Comparison of ENCODE assay signal across 23 cellular contexts in the genomic region with DNA sequence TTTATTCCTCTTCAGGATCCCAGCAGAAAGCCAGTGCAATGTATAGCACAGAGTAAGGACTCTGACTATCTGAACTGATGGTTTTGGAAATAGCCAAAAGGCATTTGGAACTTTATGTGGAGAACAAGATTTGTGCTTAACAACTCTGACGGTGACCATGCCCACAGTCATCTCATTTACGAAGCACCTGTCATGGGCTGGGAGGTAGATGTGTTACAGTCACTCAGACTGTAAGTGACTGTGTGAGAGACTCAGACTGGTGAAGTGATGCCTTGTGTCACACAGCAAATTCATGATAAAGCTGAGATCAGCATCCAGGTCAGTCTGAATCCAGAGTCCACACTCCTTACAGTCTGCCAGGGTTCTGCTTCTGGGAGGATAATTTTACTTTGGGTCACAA. TPM values are rescaled to one million over a fixed set of nuclear protein-coding genes. Genes with fewer than 3 reads are reported as not detected.
DNase-seq lines count a peak whose midpoint lies in the region; ATAC-seq, FAIRE-seq and TF ChIP-seq lines count a peak whose summit lies in the region.
"Had no signal": no experiment of that assay in that cellular context is flagged by ENCODE, and none has a peak within 500 bp of the region (broad histone marks: within the 10 kb centered on the region; RNA-seq: fewer than 3 reads in every experiment).

No MANE protein-coding gene starts in this region.

- no peak overlapping the region for H2BK15ac ChIP-seq in H9 (ENCODE audit: low read depth, low read length)

- H4K20me1 ChIP-seq in H9 (ENCODE audit: control insufficient read depth, insufficient read depth, insufficient read length): no peaks in the 10 kb centered on the region

- H2AFZ ChIP-seq in H9 (ENCODE audit: low read length): no peak overlapping the region

- H3K27me3 ChIP-seq in H9 (ENCODE audit: insufficient read depth, low read length): no peaks in the 10 kb centered on the region
- H3K27me3 ChIP-seq in effector memory CD4-positive, alpha-beta T cell (replicated peaks; ENCODE audit: control insufficient read depth, insufficient read depth, low read length, poor library complexity, severe bottlenecking): no peaks in the 10 kb centered on the region
- H3K27me3 ChIP-seq: cardiac muscle cell, uterus had no signal

- no peaks in the 10 kb centered on the region for H3K23me2 ChIP-seq in H9 (ENCODE audit: insufficient read length, low read depth, low read length, poor library complexity, severe bottlenecking)

- H3K9ac ChIP-seq in H9 (ENCODE audit: extremely low read depth, insufficient read length, low read length): no peak overlapping the region

- H3K4me1 Mint-ChIP-seq in H9: peaks cover 39 to 40% of the 10 kb centered on the region in 2 experiments
- peaks cover 44% of the 10 kb centered on the region for H3K4me1 Mint-ChIP-seq in activated T-helper 2 cell treated with anti-CD3 and anti-CD28 coated beads, Interferon-gamma antibody, Interleukin-2, Interleukin-4, amounts not matched to agents 10 μg/mL and 5 μg/mL and 100 μg/mL, durations not matched to agents 14 hours and 24 hours and 36 hours (ENCODE audit: low read depth)
- peaks cover 9% of the 10 kb centered on the region for H3K4me1 Mint-ChIP-seq in memory B cell
- peaks cover 15% of the 10 kb centered on the region for H3K4me1 Mint-ChIP-seq in CD14-positive monocyte

- intact Hi-C loops in activated T-helper 2 cell treated with anti-CD3 and anti-CD28 coated beads, Interferon-gamma antibody, Interleukin-2, Interleukin-4, amounts not matched to agents 10 μg/mL and 5 μg/mL and 100 μg/mL, durations not matched to agents 14 hours and 24 hours and 36 hours (cut with micrococcal nuclease): no loop called here
- intact Hi-C loops in CD14-positive monocyte (cut with micrococcal nuclease): no loop called here

- H3K14ac ChIP-seq in H9 (ENCODE audit: insufficient read depth, low read length): no peak overlapping the region

- no peak overlapping the region for H4K8ac ChIP-seq in H9 (replicated peaks; ENCODE audit: insufficient read length, low read depth, low read length)

- ATAC-seq in A549: no peak
- no peak for ATAC-seq in memory B cell (ENCODE audit: low read depth)
- no peak for ATAC-seq in HG03135 (IDR thresholded peaks at IDR 0.05; ENCODE audit: unreplicated experiment)
- ATAC-seq: activated CD4-positive, CD25-positive, alpha-beta regulatory T cell treated with anti-CD3 and anti-CD28 coated beads, Interleukin-2, amount 50 U/mL, for 24 hours; lower lobe of right lung; naive thymus-derived CD4-positive, alpha-beta T cell had no signal

- H3K79me2 ChIP-seq in H9 (ENCODE audit: insufficient read depth, low read length): no peaks in the 10 kb centered on the region

- no peak overlapping the region for H4K5ac ChIP-seq in H9 (ENCODE audit: insufficient read length, low read depth, low read length)

- no peak overlapping the region for H4K91ac ChIP-seq in H9 (ENCODE audit: insufficient read length, low read depth, low read length)

- H2BK5ac ChIP-seq in H9 (ENCODE audit: insufficient read length, low read length): no peak overlapping the region

- DNase-seq in A549 (ENCODE audit: low read depth in 1 of 2, low spot score in 1 of 2) (no peak), H9 (no peak), memory B cell (ENCODE audit: low spot score in 2 of 2) (no peak), CD14-positive monocyte (ENCODE audit: low spot score) (no peak)
- no peak for DNase-seq in activated T-helper 2 cell treated with anti-CD3 and anti-CD28 coated beads, Interferon-gamma antibody, Interleukin-2, Interleukin-4, amounts not matched to agents 10 μg/mL and 5 μg/mL and 100 μg/mL, durations not matched to agents 14 hours and 24 hours and 36 hours (ENCODE audit: low spot score)
- no peak for DNase-seq in effector memory CD4-positive, alpha-beta T cell
- no peak for DNase-seq in central memory CD4-positive, alpha-beta T cell
- DNase-seq: activated naive CD8-positive, alpha-beta T cell treated with anti-CD3 and anti-CD28 coated beads for 36 hours; EL; lower lobe of right lung; naive thymus-derived CD4-positive, alpha-beta T cell; NCI-H1436; NCI-H2171; NCI-H526 treated with DMSO at 0.1 percent for 48 hours; SIG-M5; stimulated activated CD4-positive, alpha-beta T cell treated with anti-CD3 and anti-CD28 coated beads, Interleukin-4, amount 100 ng/mL, for 24 hours; uterus had no signal

- no peaks in the 10 kb centered on the region for H3K27me3 Mint-ChIP-seq in H9 (ENCODE audit: low read depth)
- H3K27me3 Mint-ChIP-seq in activated T-helper 2 cell treated with anti-CD3 and anti-CD28 coated beads, Interferon-gamma antibody, Interleukin-2, Interleukin-4, amounts not matched to agents 10 μg/mL and 5 μg/mL and 100 μg/mL, durations not matched to agents 14 hours and 24 hours and 36 hours (ENCODE audit: low read depth): no peaks in the 10 kb centered on the region
- H3K27me3 Mint-ChIP-seq in memory B cell: no peaks in the 10 kb centered on the region
- peaks cover 0 to under 1% (median 0%) of the 10 kb centered on the region in 3 donors for H3K27me3 Mint-ChIP-seq in CD14-positive monocyte (ENCODE audit: low read depth in 3 of 3)
- H3K27me3 Mint-ChIP-seq: activated naive CD8-positive, alpha-beta T cell treated with anti-CD3 and anti-CD28 coated beads for 36 hours; naive thymus-derived CD4-positive, alpha-beta T cell had no signal

- H3K4me1 ChIP-seq in A549: peaks cover 80% of the 10 kb centered on the region
- peaks cover 10% of the 10 kb centered on the region; the same call in 1 of the 2 replicates for H3K4me1 ChIP-seq in H9 (ENCODE audit: insufficient read depth, low read length)
- no peaks in the 10 kb centered on the region for H3K4me1 ChIP-seq in effector memory CD4-positive, alpha-beta T cell (ENCODE audit: control insufficient read depth, insufficient read depth, low read length, poor library complexity, severe bottlenecking)

- no peak overlapping the region for H3K18ac ChIP-seq in H9 (ENCODE audit: insufficient read length, low read depth, low read length)

- no peak for TF ChIP-seq RAD21 in A549 (conservative IDR thresholded peaks at IDR 0.05 in 1 of 2, IDR thresholded peaks at IDR 0.05 in 1 of 2)

- no peaks in the 10 kb centered on the region for H3K36me3 ChIP-seq in effector memory CD4-positive, alpha-beta T cell (ENCODE audit: control insufficient read depth, insufficient read depth, low read length)
- H3K36me3 ChIP-seq: uterus had no signal

- no peak overlapping the region for H3T11ph ChIP-seq in H9 (ENCODE audit: low read length)

- no peak overlapping the region for H2BK20ac ChIP-seq in H9 (ENCODE audit: low read depth, low read length, poor library complexity, severe bottlenecking)

- H3K27ac Mint-ChIP-seq in H9: peak overlapping the region in 2 of 3 experiments; percentile 41 to 68; a peak in 2 of 7 replicates
- H3K27ac Mint-ChIP-seq in activated T-helper 2 cell treated with anti-CD3 and anti-CD28 coated beads, Interferon-gamma antibody, Interleukin-2, Interleukin-4, amounts not matched to agents 10 μg/mL and 5 μg/mL and 100 μg/mL, durations not matched to agents 14 hours and 24 hours and 36 hours: peak overlapping the region; percentile 5
- peak overlapping the region; percentile 38 for H3K27ac Mint-ChIP-seq in memory B cell
- H3K27ac Mint-ChIP-seq in CD14-positive monocyte: peak overlapping the region in 1 of 7 donors; percentile 10
- H3K27ac Mint-ChIP-seq: activated naive CD8-positive, alpha-beta T cell treated with anti-CD3 and anti-CD28 coated beads for 36 hours had no signal

- H3K9me3 Mint-ChIP-seq in H9 (no peaks in the 10 kb centered on the region), memory B cell (no peaks in the 10 kb centered on the region), CD14-positive monocyte (no peaks in the 10 kb centered on the region)
- no peaks in the 10 kb centered on the region for H3K9me3 Mint-ChIP-seq in activated T-helper 2 cell treated with anti-CD3 and anti-CD28 coated beads, Interferon-gamma antibody, Interleukin-2, Interleukin-4, amounts not matched to agents 10 μg/mL and 5 μg/mL and 100 μg/mL, durations not matched to agents 14 hours and 24 hours and 36 hours
- H3K9me3 Mint-ChIP-seq: activated naive CD8-positive, alpha-beta T cell treated with anti-CD3 and anti-CD28 coated beads for 36 hours; naive thymus-derived CD4-positive, alpha-beta T cell had no signal

- no peak overlapping the region for H3K4ac ChIP-seq in H9 (ENCODE audit: low read depth, low read length)

- H3K4me3 ChIP-seq in A549: no peak overlapping the region
- H3K4me3 ChIP-seq in effector memory CD4-positive, alpha-beta T cell (ENCODE audit: insufficient read depth, low read depth, low read length, poor library complexity, severe bottlenecking): no peak overlapping the region
- H3K4me3 ChIP-seq: cardiac muscle cell, lower lobe of right lung, uterus had no signal

- H3K4me3 Mint-ChIP-seq in H9 (no peak overlapping the region), memory B cell (no peak overlapping the region), CD14-positive monocyte (no peak overlapping the region)
- H3K4me3 Mint-ChIP-seq in activated T-helper 2 cell treated with anti-CD3 and anti-CD28 coated beads, Interferon-gamma antibody, Interleukin-2, Interleukin-4, amounts not matched to agents 10 μg/mL and 5 μg/mL and 100 μg/mL, durations not matched to agents 14 hours and 24 hours and 36 hours (ENCODE audit: low read depth): no peak overlapping the region
- H3K4me3 Mint-ChIP-seq: activated naive CD8-positive, alpha-beta T cell treated with anti-CD3 and anti-CD28 coated beads for 36 hours had no signal

- no peak overlapping the region for H3K56ac ChIP-seq in H9 (ENCODE audit: insufficient read length, low read depth, low read length)

- H3K79me1 ChIP-seq in H9 (ENCODE audit: insufficient read depth, low read depth, low read length, poor library complexity, severe bottlenecking): no peaks in the 10 kb centered on the region

- TF ChIP-seq CTCF in A549 (IDR thresholded peaks at IDR 0.05) (no peak), H9 (conservative IDR thresholded peaks at IDR 0.05) (no peak), CD14-positive monocyte (IDR thresholded peaks at IDR 0.05) (no peak)

- TF ChIP-seq POLR2A in A549 (IDR thresholded peaks at IDR 0.05; ENCODE audit: low read length): no peak

- H3K9me3 ChIP-seq in A549: no peaks in the 10 kb centered on the region
- no peaks in the 10 kb centered on the region for H3K9me3 ChIP-seq in H9 (ENCODE audit: control insufficient read depth, low read depth, low read length)
- no peaks in the 10 kb centered on the region for H3K9me3 ChIP-seq in effector memory CD4-positive, alpha-beta T cell (ENCODE audit: control insufficient read depth, low read length)
- H3K9me3 ChIP-seq: lower lobe of right lung, uterus had no signal

- H2BK12ac ChIP-seq in H9 (ENCODE audit: insufficient read length, low read depth, low read length): no peak overlapping the region

- CTCF ChIA-PET in A549 (lab: Yijun Ruan, JAX): interaction anchor here (10.2 kb wide), 1 partner anchor 11 kb away, joined by 157 read pairs; no protein-coding TSS in a partner anchor

- H3K4me2 ChIP-seq in A549 (no peak overlapping the region), H9 (ENCODE audit: insufficient read depth, insufficient read length, low read length) (no peak overlapping the region)

- H3K36me3 Mint-ChIP-seq in H9 (ENCODE audit: insufficient read depth in 1 of 3, low read depth in 3 of 3) (peaks cover 2 to 7% (median 4%) of the 10 kb centered on the region in 3 experiments; a peak in 4 of 7 replicates), memory B cell (peaks cover 19% of the 10 kb centered on the region), CD14-positive monocyte (peaks cover 22 to 27% of the 10 kb centered on the region in 2 donors)
- H3K36me3 Mint-ChIP-seq in activated T-helper 2 cell treated with anti-CD3 and anti-CD28 coated beads, Interferon-gamma antibody, Interleukin-2, Interleukin-4, amounts not matched to agents 10 μg/mL and 5 μg/mL and 100 μg/mL, durations not matched to agents 14 hours and 24 hours and 36 hours (ENCODE audit: low read depth): peaks cover 14% of the 10 kb centered on the region

- no peak overlapping the region for H3K23ac ChIP-seq in H9 (ENCODE audit: insufficient read length, low read depth, low read length)

- TF ChIP-seq EP300 in A549 (IDR thresholded peaks at IDR 0.05): no peak

- no peak overlapping the region for H2AK5ac ChIP-seq in H9 (ENCODE audit: insufficient read length, low read length)

- POLR2A ChIA-PET in A549 (lab: Yijun Ruan, JAX): no interaction called here

- FAIRE-seq in A549 (lab: Jason Lieb, UNC): no peak

- H2BK120ac ChIP-seq in H9 (ENCODE audit: low read depth, low read length, poor library complexity, severe bottlenecking): no peak overlapping the region

- 86% methylated on average over 2 of the region's 2 CpGs for WGBS in A549 (ENCODE audit: missing lambda C conversion rate)
- no CpG with 5 or more reads among the region's 2 CpGs for WGBS in H9 (ENCODE audit: extremely low coverage, insufficient read length, low lambda C conversion rate)

- H3K27ac ChIP-seq in A549 (peak overlapping the region; percentile 31 to 95; a peak in 4 of 6 replicates), H9 (ENCODE audit: insufficient read length, low read depth, low read length) (no peak overlapping the region)
- no peak overlapping the region for H3K27ac ChIP-seq in effector memory CD4-positive, alpha-beta T cell (ENCODE audit: insufficient read depth, low read length, poor library complexity, severe bottlenecking)
- H3K27ac ChIP-seq: cardiac muscle cell, lower lobe of right lung, uterus had no signal

RNA-seq across cellular contexts. Expression of gene FAM83C, which starts 23.9 kb away (rescaled TPM):
- polyA plus RNA-seq in A549 (2011; rRNA removed) (not detected in 2 replicates), A549 (2017; fragmentation: RNase III; extraction: RNeasy Plus Mini Kit Qiagen cat#74134 plus additional on column Dnase treatment) (0.03 TPM in 1 of 3 replicates, not detected in the others), CD14-positive monocyte (not detected)
- polyA plus RNA-seq in A549 (2012; cell fraction: cytosol; rRNA removed): 0.01 TPM in 1 of 2 replicates, not detected in the other
- polyA plus RNA-seq in A549 (2012; cell fraction: nucleus; rRNA removed): 0.05 TPM in 2 replicates
- polyA minus RNA-seq in A549 (2011; rRNA and poly(A)+ RNA removed): not detected in 2 replicates
- total RNA-seq in H9 (2021): not detected in 2 replicates
- total RNA-seq in activated T-helper 2 cell treated with anti-CD3 and anti-CD28 coated beads, Interferon-gamma antibody, Interleukin-2, Interleukin-4, amounts not matched to agents 10 μg/mL and 5 μg/mL and 100 μg/mL, durations not matched to agents 14 hours and 24 hours and 36 hours: not detected in 2 replicates
- total RNA-seq: activated naive CD8-positive, alpha-beta T cell treated with anti-CD3 and anti-CD28 coated beads for 36 hours; cardiac muscle cell; lower lobe of right lung; MCF 10A; naive thymus-derived CD4-positive, alpha-beta T cell; skeletal muscle tissue; subcutaneous adipose tissue; uterus had no signal
- polyA plus RNA-seq: cardiac muscle cell; naive thymus-derived CD4-positive, alpha-beta T cell had no signal

RNA-seq across cellular contexts. Expression of gene EIF6, which starts 31.5 kb away (rescaled TPM):
- 184 and 204 TPM in 2 replicates for polyA plus RNA-seq in A549 (2011; rRNA removed)
- 490 and 496 TPM in 2 replicates for polyA plus RNA-seq in A549 (2012; cell fraction: cytosol; rRNA removed)
- polyA plus RNA-seq in A549 (2012; cell fraction: nucleus; rRNA removed): 408 and 515 TPM in 2 replicates
- polyA plus RNA-seq in A549 (2017; fragmentation: RNase III; extraction: RNeasy Plus Mini Kit Qiagen cat#74134 plus additional on column Dnase treatment): 292 to 337 TPM (median 294 TPM) in 3 replicates
- polyA minus RNA-seq in A549 (2011; rRNA and poly(A)+ RNA removed): 222 and 228 TPM in 2 replicates
- total RNA-seq in H9 (2021): 150 and 154 TPM in 2 replicates
- 179 and 183 TPM in 2 replicates for total RNA-seq in activated T-helper 2 cell treated with anti-CD3 and anti-CD28 coated beads, Interferon-gamma antibody, Interleukin-2, Interleukin-4, amounts not matched to agents 10 μg/mL and 5 μg/mL and 100 μg/mL, durations not matched to agents 14 hours and 24 hours and 36 hours
- 100 to 1,000 TPM; 190 to 222 TPM for polyA plus RNA-seq in CD14-positive monocyte

RNA-seq across cellular contexts. Expression of gene MMP24OS, which starts 38.2 kb away (rescaled TPM):
- 13.6 and 17.2 TPM in 2 replicates for polyA plus RNA-seq in A549 (2011; rRNA removed)
- 25.4 and 34.6 TPM in 2 replicates for polyA plus RNA-seq in A549 (2012; cell fraction: cytosol; rRNA removed)
- polyA plus RNA-seq in A549 (2012; cell fraction: nucleus; rRNA removed): 32.3 and 36.6 TPM in 2 replicates
- polyA plus RNA-seq in A549 (2017; fragmentation: RNase III; extraction: RNeasy Plus Mini Kit Qiagen cat#74134 plus additional on column Dnase treatment): 34.0 to 45.6 TPM (median 40.5 TPM) in 3 replicates
- polyA minus RNA-seq in A549 (2011; rRNA and poly(A)+ RNA removed): 20.7 and 21.2 TPM in 2 replicates
- 43.8 and 45.6 TPM in 2 replicates for total RNA-seq in H9 (2021)
- total RNA-seq in activated T-helper 2 cell treated with anti-CD3 and anti-CD28 coated beads, Interferon-gamma antibody, Interleukin-2, Interleukin-4, amounts not matched to agents 10 μg/mL and 5 μg/mL and 100 μg/mL, durations not matched to agents 14 hours and 24 hours and 36 hours: 31.4 and 33.0 TPM in 2 replicates
- 1 to 10 TPM; 9.5 to 9.6 TPM for polyA plus RNA-seq in CD14-positive monocyte

Comparison
In these comparisons a context has a peak if more than half of its experiments do, and no peak if none do; other contexts are left out.
1. H3K27ac ChIP-seq: peak in A549 (2 of 2); none in H9 (single experiment) and effector memory CD4-positive, alpha-beta T cell (single experiment).